Comparison of ENCODE assay signal across 37 cellular contexts in the genomic region with DNA sequence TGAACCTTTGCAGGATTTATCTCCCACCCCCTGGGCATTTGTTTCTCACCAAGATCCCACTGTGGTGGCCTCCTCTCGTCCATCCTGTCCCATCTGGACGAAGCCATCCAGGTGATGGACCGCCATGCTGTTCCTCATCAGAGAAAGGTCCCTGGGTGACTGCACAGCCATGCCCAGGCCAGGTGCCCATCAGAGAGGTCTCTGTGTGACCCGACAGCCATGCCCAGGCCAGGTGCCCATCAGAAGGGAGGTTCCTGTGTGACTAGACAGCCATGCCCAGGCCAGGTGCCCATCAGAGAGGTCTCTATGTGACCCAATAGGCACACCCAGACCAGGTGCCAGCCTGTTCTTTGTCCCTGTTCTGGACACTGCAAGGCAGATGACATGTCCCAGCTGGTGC.
"Had no signal": no experiment of that assay in that cellular context is flagged by ENCODE, and none has a peak within 500 bp of the region (broad histone marks: within the 10 kb centered on the region; RNA-seq: fewer than 3 reads in every experiment).

No MANE protein-coding gene starts in this region.

- H3K4me1 Mint-ChIP-seq: activated CD4-positive, alpha-beta memory T cell treated with anti-CD3 and anti-CD28 coated beads, Interleukin-2, amount 10 ng/mL, durations not matched to agents 7 days and 5 days; activated CD4-positive, alpha-beta T cell treated with anti-CD3 and anti-CD28 coated beads for 36 hours; activated CD4-positive, alpha-beta T cell treated with anti-CD3 and anti-CD28 coated beads, Interleukin-2, amount 10 ng/mL, durations not matched to agents 7 days and 5 days; activated CD8-positive, alpha-beta memory T cell treated with anti-CD3 and anti-CD28 coated beads, Interleukin-2, amount 10 ng/mL, durations not matched to agents 7 days and 5 days; activated naive CD8-positive, alpha-beta T cell treated with anti-CD3 and anti-CD28 coated beads for 36 hours had no signal

- H3K27ac Mint-ChIP-seq: activated CD4-positive, alpha-beta memory T cell treated with anti-CD3 and anti-CD28 coated beads, Interleukin-2, amount 10 ng/mL, durations not matched to agents 7 days and 5 days; activated CD4-positive, alpha-beta T cell treated with anti-CD3 and anti-CD28 coated beads for 36 hours; activated CD4-positive, alpha-beta T cell treated with anti-CD3 and anti-CD28 coated beads, Interleukin-2, amount 10 ng/mL, durations not matched to agents 7 days and 5 days; activated CD8-positive, alpha-beta memory T cell treated with anti-CD3 and anti-CD28 coated beads, Interleukin-2, amount 10 ng/mL, durations not matched to agents 7 days and 5 days; activated CD8-positive, alpha-beta T cell treated with anti-CD3 and anti-CD28 coated beads, Interleukin-2, amount 10 ng/mL, durations not matched to agents 7 days and 5 days; activated naive CD4-positive, alpha-beta T cell treated with anti-CD3 and anti-CD28 coated beads for 36 hours; activated naive CD4-positive, alpha-beta T cell treated with anti-CD3 and anti-CD28 coated beads, Interleukin-2, amount 50 U/mL, for 72 hours; activated naive CD8-positive, alpha-beta T cell treated with anti-CD3 and anti-CD28 coated beads for 36 hours; activated T-cell treated with anti-CD3 and anti-CD28 coated beads, Interleukin-2, amount 50 U/mL, for 24 hours; activated T-helper 2 cell treated with anti-CD3 and anti-CD28 coated beads, Interferon-gamma antibody, Interleukin-2, Interleukin-4, amounts not matched to agents 10 μg/mL and 5 μg/mL and 100 μg/mL, durations not matched to agents 14 hours and 24 hours and 36 hours; T-helper 1 cell treated with Interleukin-12 subunit alpha and Interleukin-12 subunit beta and Interleukin-4 antibody, amounts not matched to agents 30 μg/mL and 1 μg/mL, for 36 hours; T-helper 2 cell treated with Interferon-gamma antibody and Interleukin-4, amounts not matched to agents 5 μg/mL and 100 μg/mL, for 36 hours; WTC11 had no signal

- H3K36me3 ChIP-seq: adrenal gland, brain microvascular endothelial cell, breast epithelium had no signal

- H3K4me1 ChIP-seq: adrenal gland, body of pancreas, breast epithelium had no signal

- H3K4me3 Mint-ChIP-seq: activated CD4-positive, alpha-beta memory T cell treated with anti-CD3 and anti-CD28 coated beads, Interleukin-2, amount 10 ng/mL, durations not matched to agents 7 days and 5 days; activated CD4-positive, alpha-beta T cell treated with anti-CD3 and anti-CD28 coated beads for 36 hours; activated CD4-positive, alpha-beta T cell treated with anti-CD3 and anti-CD28 coated beads, Interleukin-2, amount 10 ng/mL, durations not matched to agents 7 days and 5 days; activated CD8-positive, alpha-beta memory T cell treated with anti-CD3 and anti-CD28 coated beads, Interleukin-2, amount 10 ng/mL, durations not matched to agents 7 days and 5 days; activated CD8-positive, alpha-beta T cell treated with anti-CD3 and anti-CD28 coated beads, Interleukin-2, amount 10 ng/mL, durations not matched to agents 7 days and 5 days; activated naive CD4-positive, alpha-beta T cell treated with anti-CD3 and anti-CD28 coated beads for 36 hours; activated naive CD8-positive, alpha-beta T cell treated with anti-CD3 and anti-CD28 coated beads for 36 hours; activated T-cell treated with anti-CD3 and anti-CD28 coated beads, Interleukin-2, amount 50 U/mL, for 24 hours; central memory CD8-positive, alpha-beta T cell; T-helper 1 cell treated with Interleukin-12 subunit alpha and Interleukin-12 subunit beta and Interleukin-4 antibody, amounts not matched to agents 30 μg/mL and 1 μg/mL, for 36 hours; T-helper 2 cell treated with Interferon-gamma antibody and Interleukin-4, amounts not matched to agents 5 μg/mL and 100 μg/mL, for 36 hours; WTC11 had no signal

- H3K36me3 Mint-ChIP-seq: activated CD8-positive, alpha-beta memory T cell treated with anti-CD3 and anti-CD28 coated beads, Interleukin-2, amount 10 ng/mL, durations not matched to agents 7 days and 5 days; activated naive CD8-positive, alpha-beta T cell treated with anti-CD3 and anti-CD28 coated beads for 36 hours had no signal

- DNase-seq: activated CD4-positive, alpha-beta memory T cell treated with anti-CD3 and anti-CD28 coated beads, Interleukin-2, amount 10 ng/mL, durations not matched to agents 7 days and 5 days; activated CD4-positive, alpha-beta T cell treated with anti-CD3 and anti-CD28 coated beads for 1 hour; activated CD4-positive, alpha-beta T cell treated with anti-CD3 and anti-CD28 coated beads for 36 hours; activated CD4-positive, alpha-beta T cell treated with anti-CD3 and anti-CD28 coated beads for 48 hours; activated CD4-positive, alpha-beta T cell treated with anti-CD3 and anti-CD28 coated beads, Interleukin-2, amount 10 ng/mL, durations not matched to agents 7 days and 5 days; activated CD4-positive, alpha-beta T cell treated with anti-CD3 and anti-CD28 coated beads, Interleukin-2, amount 50 U/mL, for 48 hours; activated CD4-positive, CD25-positive, alpha-beta regulatory T cell; activated CD8-positive, alpha-beta memory T cell treated with anti-CD3 and anti-CD28 coated beads, Interleukin-2, amount 10 ng/mL, durations not matched to agents 7 days and 5 days; activated CD8-positive, alpha-beta memory T cell treated with anti-CD3 and anti-CD28 coated beads, Interleukin-2, amount 50 U/mL, for 48 hours; activated CD8-positive, alpha-beta T cell treated with anti-CD3 and anti-CD28 coated beads, Interleukin-2, amount 10 ng/mL, durations not matched to agents 7 days and 5 days; activated effector memory CD4-positive, alpha-beta T cell treated with Interleukin-2 at 50 U/mL for 16 hours; activated gamma-delta T cell treated with Interleukin-2 at 50 U/mL for 16 hours; activated naive CD4-positive, alpha-beta T cell; activated naive CD4-positive, alpha-beta T cell treated with anti-CD3 and anti-CD28 coated beads for 36 hours; activated naive CD4-positive, alpha-beta T cell treated with anti-CD3 and anti-CD28 coated beads, Interleukin-2, amount 50 U/mL, for 16 hours; activated naive CD8-positive, alpha-beta T cell treated with anti-CD3 and anti-CD28 coated beads for 36 hours; activated T-cell treated with anti-CD3 and anti-CD28 coated beads, Interleukin-2, amount 50 U/mL, for 24 hours; activated T-cell treated with anti-CD3 and anti-CD28 coated beads, Interleukin-2, amount 50 U/mL, for 48 hours; adrenal gland; amniotic stem cell; body of pancreas; brain microvascular endothelial cell; caudate nucleus; cerebellar nuclear complex; SW 1271; T-helper 1 cell; T-helper 2 cell; T-helper 9 cell had no signal

- H3K9me3 ChIP-seq: adrenal gland, body of pancreas had no signal

- ATAC-seq: activated CD4-positive, alpha-beta T cell treated with anti-CD3 and anti-CD28 coated beads for 36 hours; activated CD4-positive, CD25-positive, alpha-beta regulatory T cell treated with anti-CD3 and anti-CD28 coated beads, Interleukin-2, amount 50 U/mL, for 24 hours; activated CD8-positive, alpha-beta memory T cell treated with anti-CD3 and anti-CD28 coated beads, Interleukin-2, amount 10 ng/mL, durations not matched to agents 7 days and 5 days; activated CD8-positive, alpha-beta T cell treated with anti-CD3 and anti-CD28 coated beads, Interleukin-2, amount 10 ng/mL, durations not matched to agents 7 days and 5 days; activated naive CD4-positive, alpha-beta T cell treated with anti-CD3 and anti-CD28 coated beads, Interleukin-2, amount 50 U/mL, for 72 hours; body of pancreas; WTC11 had no signal

- H3K27me3 ChIP-seq: adrenal gland, body of pancreas, brain microvascular endothelial cell had no signal

- H3K4me3 ChIP-seq: adrenal gland, body of pancreas, breast epithelium had no signal

- H3K27ac ChIP-seq: adrenal gland, body of pancreas, brain microvascular endothelial cell, breast epithelium, VCaP had no signal

- H3K27me3 Mint-ChIP-seq: activated CD4-positive, alpha-beta memory T cell treated with anti-CD3 and anti-CD28 coated beads, Interleukin-2, amount 10 ng/mL, durations not matched to agents 7 days and 5 days; activated CD4-positive, alpha-beta T cell treated with anti-CD3 and anti-CD28 coated beads, Interleukin-2, amount 10 ng/mL, durations not matched to agents 7 days and 5 days; activated CD8-positive, alpha-beta memory T cell treated with anti-CD3 and anti-CD28 coated beads, Interleukin-2, amount 10 ng/mL, durations not matched to agents 7 days and 5 days; central memory CD8-positive, alpha-beta T cell had no signal
